16 cellular contexts compared by ENCODE assay signal in genomic region chr18:7980136-7980535, GRCh38.
DNase-seq lines count a peak whose midpoint lies in the region; ATAC-seq and TF ChIP-seq lines count a peak whose summit lies in the region.
"Had no signal": no experiment of that assay in that cellular context is flagged by ENCODE, and none has a peak within 500 bp of the region (broad histone marks: within the 10 kb centered on the region; RNA-seq: fewer than 3 reads in every experiment).

No MANE protein-coding gene starts in this region.

- no peak overlapping the region for H2BK15ac ChIP-seq in mesendoderm (replicated peaks; ENCODE audit: low read depth)

- intact Hi-C loops in mammary epithelial cell (cut with micrococcal nuclease): no loop called here

- ATAC-seq in GM21390 (IDR thresholded peaks at IDR 0.05; ENCODE audit: unreplicated experiment) (no peak), GM18498 (IDR thresholded peaks at IDR 0.05; ENCODE audit: unreplicated experiment) (no peak), GM19395 (IDR thresholded peaks at IDR 0.05; ENCODE audit: unreplicated experiment) (no peak)
- ATAC-seq: activated CD4-positive, CD25-positive, alpha-beta regulatory T cell treated with anti-CD3 and anti-CD28 coated beads, Interleukin-2, amount 50 U/mL, for 24 hours; left lung; natural killer cell had no signal

- peak; percentile 14 to 32 for TF ChIP-seq CTCF in mammary epithelial cell (conservative IDR thresholded peaks at IDR 0.05 in 1 of 2, IDR thresholded peaks at IDR 0.05 in 1 of 2; ENCODE audit: extremely low read depth in 1 of 2, insufficient read depth in 1 of 2, low read depth in 1 of 2, low read length in 2 of 2)

- no peak overlapping the region for H3K23ac ChIP-seq in mesendoderm (ENCODE audit: low read length)

- CTCF ChIA-PET in mammary epithelial cell (lab: Charles Lee; ENCODE audit: low non-redundant PET): no interaction called here

- peak; percentile 21 for DNase-seq in ELR (ENCODE audit: low read depth)
- DNase-seq in Karpas-422: peak; percentile 45
- DNase-seq in mammary epithelial cell: no peak
- DNase-seq in mesendoderm: peak; percentile 57
- DNase-seq: activated T-cell treated with anti-CD3 and anti-CD28 coated beads, Interleukin-2, amount 50 U/mL, for 48 hours; left lung; natural killer cell; NCI-H1105; NCI-H526 treated with DMSO at 0.1 percent for 48 hours; small intestine had no signal

- H3K36me3 ChIP-seq in Karpas-422 (ENCODE audit: insufficient read depth, low read length): no peaks in the 10 kb centered on the region
- H3K36me3 ChIP-seq in mammary epithelial cell (ENCODE audit: insufficient read depth, low read length): no peaks in the 10 kb centered on the region
- no peaks in the 10 kb centered on the region for H3K36me3 ChIP-seq in mesendoderm (ENCODE audit: control insufficient read depth, insufficient read depth, low read length)
- H3K36me3 ChIP-seq: left lung, SJCRH30, suprapubic skin had no signal

- H3K27me3 ChIP-seq in Karpas-422 (ENCODE audit: low read length): no peaks in the 10 kb centered on the region
- H3K27me3 ChIP-seq in mammary epithelial cell (ENCODE audit: insufficient read depth, low read length): no peaks in the 10 kb centered on the region
- H3K27me3 ChIP-seq in mesendoderm (ENCODE audit: insufficient read depth, low read length, poor library complexity): no peaks in the 10 kb centered on the region
- H3K27me3 ChIP-seq: left lung, SJCRH30, suprapubic skin had no signal

- no peaks in the 10 kb centered on the region for H3K9me2 ChIP-seq in Karpas-422 (replicated peaks; ENCODE audit: insufficient read depth, low read length)

- H3K9me3 ChIP-seq in Karpas-422 (ENCODE audit: low read length) (no peaks in the 10 kb centered on the region), mammary epithelial cell (replicated peaks; ENCODE audit: insufficient read depth, low read length) (no peaks in the 10 kb centered on the region)
- H3K9me3 ChIP-seq: left lung, SJCRH30, suprapubic skin had no signal

- H2AK5ac ChIP-seq in mesendoderm (ENCODE audit: low read length): no peak overlapping the region

- H3K4me3 ChIP-seq in Karpas-422 (ENCODE audit: low read length) (no peak overlapping the region), mammary epithelial cell (replicated peaks in 1 of 3; ENCODE audit: insufficient read depth in 1 of 3, low read depth in 2 of 3, low read length in 3 of 3) (no peak overlapping the region), mesendoderm (ENCODE audit: low read length) (no peak overlapping the region)
- H3K4me3 ChIP-seq: left lung, SJCRH30, suprapubic skin had no signal

- no peak overlapping the region for H3K18ac ChIP-seq in mesendoderm (ENCODE audit: low read length)

- H3K4me1 ChIP-seq in Karpas-422 (ENCODE audit: low read length): no peaks in the 10 kb centered on the region
- no peaks in the 10 kb centered on the region for H3K4me1 ChIP-seq in mammary epithelial cell (ENCODE audit: insufficient read depth, low read length)
- H3K4me1 ChIP-seq in mesendoderm (ENCODE audit: control insufficient read depth, low read depth, low read length): no peaks in the 10 kb centered on the region
- H3K4me1 ChIP-seq: left lung, SJCRH30, suprapubic skin had no signal

- no peak overlapping the region for H2BK120ac ChIP-seq in mesendoderm (ENCODE audit: low read depth, low read length)

- H2AFZ ChIP-seq in Karpas-422 (ENCODE audit: low read length) (no peak overlapping the region), mammary epithelial cell (ENCODE audit: low read depth, low read length) (no peak overlapping the region)

- H2BK5ac ChIP-seq in mesendoderm (ENCODE audit: low read length): no peak overlapping the region

- dilution Hi-C loops in mammary epithelial cell (cut with HindIII; ENCODE audit: low sequenced_read_pairs): no loop called here

- no peak overlapping the region for H3K4ac ChIP-seq in mesendoderm (ENCODE audit: low read depth, low read length)

- H3K9ac ChIP-seq in Karpas-422 (ENCODE audit: low read length) (no peak overlapping the region), mammary epithelial cell (ENCODE audit: insufficient read depth, low read length) (no peak overlapping the region), mesendoderm (ENCODE audit: low read length) (no peak overlapping the region)

- no peak overlapping the region for H3K4me2 ChIP-seq in Karpas-422 (ENCODE audit: low read depth, low read length, poor library complexity, severe bottlenecking)
- H3K4me2 ChIP-seq in mammary epithelial cell (ENCODE audit: insufficient read depth, low read depth, low read length): no peak overlapping the region
- no peak overlapping the region for H3K4me2 ChIP-seq in mesendoderm (ENCODE audit: low read length)

- BruUV-seq in mammary epithelial cell (replicated peaks; lab: Mats Ljungman, UMichigan): no TSS peak

- no peaks in the 10 kb centered on the region for H4K20me1 ChIP-seq in Karpas-422 (ENCODE audit: insufficient read depth, low read depth, low read length)
- H4K20me1 ChIP-seq in mammary epithelial cell (ENCODE audit: insufficient read depth, low read length): no peaks in the 10 kb centered on the region

- H4K5ac ChIP-seq in mesendoderm (ENCODE audit: low read length): no peak overlapping the region

- H3K79me2 ChIP-seq in Karpas-422 (ENCODE audit: low read length): no peaks in the 10 kb centered on the region
- H3K79me2 ChIP-seq in mammary epithelial cell (ENCODE audit: insufficient read depth, low read length): no peaks in the 10 kb centered on the region
- H3K79me2 ChIP-seq in mesendoderm (ENCODE audit: control insufficient read depth, insufficient read depth, low read length): no peaks in the 10 kb centered on the region

- in situ Hi-C loops in mammary epithelial cell (cut with MboI; ENCODE audit: low sequenced_read_pairs in 2 of 2): no loop called here

- WGBS in mammary epithelial cell (ENCODE audit: low coverage, missing lambda C conversion rate): 90% methylated on average over 2 of the region's 3 CpGs
- WGBS in mesendoderm (ENCODE audit: extremely low coverage, insufficient coverage, low lambda C conversion rate): no CpG with 5 or more reads among the region's 3 CpGs

- H3K27ac ChIP-seq in Karpas-422 (ENCODE audit: low read length) (no peak overlapping the region), mammary epithelial cell (ENCODE audit: insufficient read depth, low read depth, low read length) (no peak overlapping the region), mesendoderm (ENCODE audit: low read depth, low read length) (no peak overlapping the region)
- H3K27ac ChIP-seq: left lung, SJCRH30, suprapubic skin had no signal

- no peaks in the 10 kb centered on the region for H3K79me1 ChIP-seq in mesendoderm (ENCODE audit: low read length)

- no peak overlapping the region for H3K56ac ChIP-seq in mesendoderm (ENCODE audit: low read length)

- no peak overlapping the region for H4K8ac ChIP-seq in mesendoderm (ENCODE audit: low read depth, low read length)
